Comparison of ENCODE assay signal across 19 cellular contexts in the genomic region with DNA sequence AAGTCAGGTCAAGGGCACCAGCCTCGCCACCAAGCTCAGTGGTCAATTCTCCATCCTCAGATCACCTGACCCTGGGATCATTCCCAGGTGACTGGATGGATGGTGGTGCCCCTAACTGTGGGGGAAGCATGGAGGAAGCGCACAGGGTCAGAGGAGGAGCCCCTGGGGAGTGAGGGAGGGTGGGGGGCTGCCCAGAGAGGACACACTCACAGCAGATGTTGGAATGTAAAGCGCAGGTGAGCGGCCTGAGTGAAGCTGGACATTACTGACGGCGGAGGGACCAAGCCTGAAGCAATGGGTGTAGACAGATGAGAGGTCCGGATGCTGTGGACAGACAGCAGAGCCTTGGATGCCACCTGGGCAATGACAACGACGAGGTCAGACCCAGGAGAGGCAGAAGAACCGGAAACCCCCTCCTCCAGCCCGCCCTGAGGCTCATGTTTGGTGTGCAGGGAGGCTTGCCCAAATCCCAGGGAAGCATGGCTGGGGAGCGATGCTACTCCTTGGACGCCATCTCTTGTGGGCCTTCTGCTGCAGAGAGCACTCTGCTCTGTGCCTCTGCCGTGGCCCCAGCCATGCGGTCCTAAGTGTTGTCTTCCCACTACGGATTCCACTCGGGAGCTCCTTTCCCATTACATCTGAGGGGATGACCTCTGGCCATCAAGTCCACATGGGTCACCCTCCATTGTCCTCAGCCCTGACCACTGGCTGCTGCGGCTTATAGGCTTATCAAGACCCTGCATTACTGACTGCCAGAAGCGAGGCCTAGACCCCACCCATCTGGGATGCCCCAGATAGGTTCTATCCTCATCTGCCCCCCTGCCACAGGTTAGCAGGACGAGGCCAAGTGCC. TPM values are rescaled to one million over a fixed set of nuclear protein-coding genes. Genes with fewer than 3 reads are reported as not detected.
DNase-seq lines count a peak whose midpoint lies in the region; ATAC-seq, FAIRE-seq and TF ChIP-seq lines count a peak whose summit lies in the region.
"Had no signal": no experiment of that assay in that cellular context is flagged by ENCODE, and none has a peak within 500 bp of the region (broad histone marks: within the 10 kb centered on the region; RNA-seq: fewer than 3 reads in every experiment).

No MANE protein-coding gene starts in this region.

- ATAC-seq in GM19467 (IDR thresholded peaks at IDR 0.05; ENCODE audit: unreplicated experiment) (no peak), HG02610 (IDR thresholded peaks at IDR 0.05; ENCODE audit: unreplicated experiment) (no peak)

- H4K91ac ChIP-seq in H1 (replicated peaks; ENCODE audit: insufficient read length, low read length): no peak overlapping the region

- no peaks in the 10 kb centered on the region for H3K27me3 ChIP-seq in H1 (replicated peaks in 1 of 4; ENCODE audit: control insufficient read depth in 3 of 4, extremely low read depth in 1 of 4, insufficient read depth in 3 of 4, low read length in 3 of 4)
- H3K27me3 ChIP-seq: SJCRH30 had no signal

- POLR2A ChIA-PET in activated CD4-positive, alpha-beta T cell treated with anti-CD3 and anti-CD28 coated beads, Interleukin-2, amount 10 ng/mL, durations not matched to agents 7 days and 5 days (lab: Charles Lee): no interaction called here
- POLR2A ChIA-PET in RWPE1 (lab: Yijun Ruan, JAX; ENCODE audit: low non-redundant PET) (interaction anchor here (0.6 kb wide), 1 partner anchor 35 kb away, joined by 4 read pairs; no protein-coding TSS in a partner anchor), H1 (lab: Charles Lee; ENCODE audit: partially characterized antibody) (interaction anchor here (1.1 kb wide), 1 partner anchor 14 kb away, joined by 4 read pairs; no protein-coding TSS in a partner anchor)

- no peak for FAIRE-seq in H1 (lab: Jason Lieb, UNC)

- peaks cover 1% of the 10 kb centered on the region for H3K36me3 Mint-ChIP-seq in activated CD4-positive, alpha-beta T cell treated with anti-CD3 and anti-CD28 coated beads, Interleukin-2, amount 10 ng/mL, durations not matched to agents 7 days and 5 days (ENCODE audit: low read depth)
- peaks cover 5% of the 10 kb centered on the region for H3K36me3 Mint-ChIP-seq in progenitor cell of endocrine pancreas (ENCODE audit: insufficient read depth)

- no peak overlapping the region for H3K18ac ChIP-seq in H1 (ENCODE audit: extremely low read depth, low read length)

- no peak for DNase-seq in activated CD4-positive, alpha-beta T cell treated with anti-CD3 and anti-CD28 coated beads, Interleukin-2, amount 10 ng/mL, durations not matched to agents 7 days and 5 days
- no peak for DNase-seq in activated CD4-positive, alpha-beta T cell treated with anti-CD3 and anti-CD28 coated beads for 4 hours
- no peak for DNase-seq in RWPE1 (ENCODE audit: low spot score)
- no peak for DNase-seq in H1 (ENCODE audit: low read depth in 1 of 2, low spot score in 2 of 2)
- no peak for DNase-seq in progenitor cell of endocrine pancreas (ENCODE audit: low spot score, unreplicated experiment)
- DNase-seq in NCI-H1930 (lab: John Stamatoyannopoulos, UW): no peak
- DNase-seq: AML-193, DMS79, GM23248, HCEC 1CT, NCI-H1417 treated with DMSO at 0.1 percent for 48 hours, NCI-H187 treated with DMSO at 0.1 percent for 48 hours, NCI-H526, PC-9 had no signal

- peak overlapping the region; percentile 60 for H3K27ac Mint-ChIP-seq in activated CD4-positive, alpha-beta T cell treated with anti-CD3 and anti-CD28 coated beads, Interleukin-2, amount 10 ng/mL, durations not matched to agents 7 days and 5 days
- peak overlapping the region; percentile 41 for H3K27ac Mint-ChIP-seq in progenitor cell of endocrine pancreas

- H2AFZ ChIP-seq in H1 (ENCODE audit: low read length): no peak overlapping the region
- H2AFZ ChIP-seq: GM23248, PC-9 had no signal

- no peak overlapping the region for H2BK20ac ChIP-seq in H1 (ENCODE audit: low read length)

- no peaks in the 10 kb centered on the region for H3K9me3 Mint-ChIP-seq in activated CD4-positive, alpha-beta T cell treated with anti-CD3 and anti-CD28 coated beads, Interleukin-2, amount 10 ng/mL, durations not matched to agents 7 days and 5 days
- no peaks in the 10 kb centered on the region for H3K9me3 Mint-ChIP-seq in progenitor cell of endocrine pancreas (ENCODE audit: low read depth)
- H3K9me3 Mint-ChIP-seq: CD14-positive monocyte had no signal

- no peak overlapping the region for H3K23ac ChIP-seq in H1 (ENCODE audit: insufficient read length)

- no peak overlapping the region for H3K56ac ChIP-seq in H1 (replicated peaks; ENCODE audit: insufficient read length, low read depth, low read length)

- no peak overlapping the region for H3K4me3 Mint-ChIP-seq in activated CD4-positive, alpha-beta T cell treated with anti-CD3 and anti-CD28 coated beads, Interleukin-2, amount 10 ng/mL, durations not matched to agents 7 days and 5 days
- no peak overlapping the region for H3K4me3 Mint-ChIP-seq in progenitor cell of endocrine pancreas (ENCODE audit: low read depth)
- H3K4me3 Mint-ChIP-seq: CD14-positive monocyte had no signal

- TF ChIP-seq EP300 in H1 (IDR thresholded peaks at IDR 0.05; ENCODE audit: borderline replicate concordance in 1 of 2, low read depth in 2 of 2, low read length in 2 of 2): no peak

- H3K79me1 ChIP-seq in H1 (ENCODE audit: low read depth, low read length): no peaks in the 10 kb centered on the region

- H4K5ac ChIP-seq in H1 (ENCODE audit: insufficient read length, low read depth, low read length): no peak overlapping the region

- H3K4me1 ChIP-seq in H1 (replicated peaks in 1 of 4; ENCODE audit: control insufficient read depth in 3 of 4, insufficient read depth in 4 of 4, low read length in 3 of 4): peaks cover 0 to 3% (median 0%) of the 10 kb centered on the region in 4 experiments; a peak in 1 of 7 replicates

- H3K9ac ChIP-seq in H1 (replicated peaks in 1 of 4; ENCODE audit: extremely low read depth in 1 of 4, low read depth in 3 of 4, low read length in 3 of 4): no peak overlapping the region
- H3K9ac ChIP-seq: GM23248 had no signal

- H3K4ac ChIP-seq in H1 (replicated peaks; ENCODE audit: insufficient read length, low read depth, low read length): peak overlapping the region; percentile 48

- no peak for TF ChIP-seq POLR2A in H1 (IDR thresholded peaks at IDR 0.05; ENCODE audit: control extremely low read depth in 1 of 2, low read depth in 2 of 2, low read length in 2 of 2)

- H3K36me3 ChIP-seq in H1 (ENCODE audit: control insufficient read depth in 2 of 4, insufficient read depth in 4 of 4, low read length in 3 of 4): peaks cover 0 to 4% (median 0%) of the 10 kb centered on the region in 4 experiments; a peak in 2 of 8 replicates
- H3K36me3 ChIP-seq: SJCRH30 had no signal

- peaks cover 2 to 5% of the 10 kb centered on the region in 2 experiments for H4K20me1 ChIP-seq in H1 (replicated peaks in 1 of 2; ENCODE audit: control insufficient read depth in 1 of 2, insufficient read depth in 2 of 2, low read length in 2 of 2)

- TF ChIP-seq RAD21 in H1 (IDR thresholded peaks at IDR 0.05 in 1 of 2, conservative IDR thresholded peaks at IDR 0.05 in 1 of 2; ENCODE audit: low read depth in 2 of 2, low read length in 2 of 2): no peak

- H3K27me3 Mint-ChIP-seq in activated CD4-positive, alpha-beta T cell treated with anti-CD3 and anti-CD28 coated beads, Interleukin-2, amount 10 ng/mL, durations not matched to agents 7 days and 5 days: no peaks in the 10 kb centered on the region
- H3K27me3 Mint-ChIP-seq in progenitor cell of endocrine pancreas: no peaks in the 10 kb centered on the region

- H2AK5ac ChIP-seq in H1 (ENCODE audit: low read depth, low read length): no peak overlapping the region

- H3K79me2 ChIP-seq in H1 (ENCODE audit: control insufficient read depth in 1 of 2, insufficient read depth in 2 of 2, low read length in 2 of 2): no peaks in the 10 kb centered on the region

- no peak overlapping the region for H2BK5ac ChIP-seq in H1 (ENCODE audit: low read depth, low read length)

- H2BK12ac ChIP-seq in H1 (ENCODE audit: low read depth, low read length): no peak overlapping the region

- H3K14ac ChIP-seq in H1 (ENCODE audit: insufficient read length): no peak overlapping the region

- WGBS in H1 (ENCODE audit: extremely low coverage in 1 of 2, insufficient coverage in 1 of 2, insufficient read length in 1 of 2, insufficient replicate concordance in 2 of 2, low coverage in 1 of 2, low lambda C conversion rate in 2 of 2, missing lambda C conversion rate in 1 of 2), 2 experiments: 87% methylated on average over 19 of the region's 20 CpGs; no CpG with 5 or more reads in 1 of the 2 experiments

- no peaks in the 10 kb centered on the region for H3K23me2 ChIP-seq in H1 (ENCODE audit: low read depth, low read length)

- no peak overlapping the region for H2BK15ac ChIP-seq in H1 (ENCODE audit: low read length)

- H3K4me3 ChIP-seq in H1 (ENCODE audit: extremely low read depth in 1 of 4, insufficient read depth in 2 of 4, low read depth in 3 of 4, low read length in 4 of 4): no peak overlapping the region
- H3K4me3 ChIP-seq: GM23248, PC-9, SJCRH30 had no signal

- no peak for TF ChIP-seq CTCF in RWPE1 (conservative IDR thresholded peaks at IDR 0.05; ENCODE audit: low read depth)
- no peak for TF ChIP-seq CTCF in H1 (IDR thresholded peaks at IDR 0.05; ENCODE audit: control extremely low read depth in 1 of 3, insufficient read depth in 1 of 3, low read depth in 1 of 3, low read length in 3 of 3)
- TF ChIP-seq CTCF in progenitor cell of endocrine pancreas (IDR thresholded peaks at IDR 0.05; ENCODE audit: unreplicated experiment): no peak

- H3K27ac ChIP-seq in RWPE1 (peak overlapping the region; percentile 6; the same call in 1 of the 2 replicates), H1 (ENCODE audit: low read depth, low read length) (no peak overlapping the region)
- H3K27ac ChIP-seq: 22Rv1, GM23248, PC-9, SJCRH30 had no signal

- H2BK120ac ChIP-seq in H1 (replicated peaks; ENCODE audit: low read depth, low read length): no peak overlapping the region

- no peak overlapping the region for H4K8ac ChIP-seq in H1 (ENCODE audit: extremely low read depth, insufficient read depth, low read length)

- CTCF ChIA-PET in activated CD4-positive, alpha-beta T cell treated with anti-CD3 and anti-CD28 coated beads, Interleukin-2, amount 10 ng/mL, durations not matched to agents 7 days and 5 days (lab: Charles Lee): interaction anchor here (0.8 to 4.1 kb wide), 5 partner anchors 24 to 163 kb away, joined by 3 to 18 read pairs (median 3); no protein-coding TSS in a partner anchor
- CTCF ChIA-PET in RWPE1 (lab: Yijun Ruan, JAX) (interaction anchor here (1.0 to 3.4 kb wide), 5 partner anchors 18 to 163 kb away, joined by 3 to 17 read pairs (median 5); no protein-coding TSS in a partner anchor), H1 (lab: Charles Lee; ENCODE audit: partially characterized antibody) (interaction anchor here (0.6 to 9.0 kb wide), 14 partner anchors 11 to 174 kb away, joined by 3 to 106 read pairs (median 6); a partner anchor contains a TSS)

- peaks cover 21% of the 10 kb centered on the region for H3K4me1 Mint-ChIP-seq in activated CD4-positive, alpha-beta T cell treated with anti-CD3 and anti-CD28 coated beads, Interleukin-2, amount 10 ng/mL, durations not matched to agents 7 days and 5 days
- H3K4me1 Mint-ChIP-seq in progenitor cell of endocrine pancreas (ENCODE audit: low read depth): peaks cover 14% of the 10 kb centered on the region

- H3K4me2 ChIP-seq in H1 (ENCODE audit: insufficient read depth in 1 of 2, low read depth in 2 of 2, low read length in 2 of 2): no peak overlapping the region
- H3K4me2 ChIP-seq: PC-9 had no signal

- no peaks in the 10 kb centered on the region for H3K9me3 ChIP-seq in H1 (ENCODE audit: insufficient read depth in 2 of 2, low read depth in 1 of 2, low read length in 1 of 2)
- H3K9me3 ChIP-seq: SJCRH30 had no signal

RNA-seq across cellular contexts. Expression of a gene that starts 5.8 kb away (rescaled TPM):
- 1 to 10 TPM; 6.4 to 6.8 TPM for total RNA-seq in activated CD4-positive, alpha-beta T cell treated with anti-CD3 and anti-CD28 coated beads, Interleukin-2, amount 10 ng/mL, durations not matched to agents 7 days and 5 days
- 2.5 and 2.7 TPM in 2 replicates for total RNA-seq in H1 (2021; fragmentation: NEBNext Ultra II Directional; extraction: Animal tissue kit (Norgen Biotek cat#: 25700))
- polyA plus RNA-seq in H1 (2011; rRNA removed): 2.3 and 3.7 TPM in 2 replicates
- polyA plus RNA-seq in H1 (2011; cell fraction: cytosol; rRNA removed): 3.2 TPM
- 6.4 TPM for polyA plus RNA-seq in H1 (2011; cell fraction: nucleus; rRNA removed)
- polyA plus RNA-seq in H1 (2012, experiment 1 of 2): 1.9 to 4.7 TPM (median 3.3 TPM) in 4 replicates
- 7.6 TPM for polyA plus RNA-seq in H1 (2012, experiment 2 of 2)
- polyA plus RNA-seq in H1 (2013, experiment 1 of 2): 1.1 TPM
- 1.1 TPM for polyA plus RNA-seq in H1 (2013, experiment 2 of 2)
- 1.8 and 3.0 TPM in 2 replicates for polyA minus RNA-seq in H1 (2011; rRNA and poly(A)+ RNA removed)
- polyA minus RNA-seq in H1 (2011; cell fraction: cytosol; rRNA and poly(A)+ RNA removed): 3.4 TPM
- 1.9 TPM for polyA minus RNA-seq in H1 (2011; cell fraction: nucleus; rRNA and poly(A)+ RNA removed)
- total RNA-seq in progenitor cell of endocrine pancreas: 14.8 and 16.5 TPM in 2 replicates

RNA-seq across cellular contexts. Expression of a gene that starts 30.3 kb away (rescaled TPM):
- 10 to 100 TPM; 10.7 to 12.1 TPM for total RNA-seq in activated CD4-positive, alpha-beta T cell treated with anti-CD3 and anti-CD28 coated beads, Interleukin-2, amount 10 ng/mL, durations not matched to agents 7 days and 5 days
- total RNA-seq in H1 (2021; fragmentation: NEBNext Ultra II Directional; extraction: Animal tissue kit (Norgen Biotek cat#: 25700)): 51.9 and 56.4 TPM in 2 replicates
- polyA plus RNA-seq in H1 (2011; rRNA removed): 47.5 and 69.2 TPM in 2 replicates
- 55.0 TPM for polyA plus RNA-seq in H1 (2011; cell fraction: cytosol; rRNA removed)
- polyA plus RNA-seq in H1 (2011; cell fraction: nucleus; rRNA removed): 157 TPM
- 42.8 to 57.1 TPM (median 54.3 TPM) in 4 replicates for polyA plus RNA-seq in H1 (2012, experiment 1 of 2)
- 45.5 TPM for polyA plus RNA-seq in H1 (2012, experiment 2 of 2)
- 32.6 TPM for polyA plus RNA-seq in H1 (2013, experiment 1 of 2)
- 30.2 TPM for polyA plus RNA-seq in H1 (2013, experiment 2 of 2)
- 27.7 and 32.0 TPM in 2 replicates for polyA minus RNA-seq in H1 (2011; rRNA and poly(A)+ RNA removed)
- 22.2 TPM for polyA minus RNA-seq in H1 (2011; cell fraction: cytosol; rRNA and poly(A)+ RNA removed)
- polyA minus RNA-seq in H1 (2011; cell fraction: nucleus; rRNA and poly(A)+ RNA removed): 30.7 TPM
- total RNA-seq in progenitor cell of endocrine pancreas: 146 and 151 TPM in 2 replicates
